ENCODE assay signal across 14 cellular contexts in the genomic region with DNA sequence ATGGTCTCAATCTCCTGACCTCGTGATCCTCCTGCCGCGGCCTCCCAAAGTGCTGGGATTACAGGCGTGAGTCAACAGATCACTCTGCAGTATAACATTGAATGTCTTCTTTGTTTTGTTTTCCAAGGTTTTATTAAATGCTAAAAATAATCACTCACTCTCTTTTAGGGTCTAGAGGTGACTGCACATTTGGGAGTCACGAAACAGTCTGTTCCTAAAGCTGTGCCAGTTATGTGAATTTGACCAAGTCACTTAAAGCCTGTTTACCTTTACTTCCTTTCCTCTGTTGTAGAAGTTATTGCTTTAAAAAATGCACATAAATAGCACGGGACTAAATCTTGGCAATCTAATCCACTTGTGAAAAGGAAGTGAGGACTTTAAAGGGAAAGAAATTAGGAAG.
DNase-seq lines count a peak whose midpoint lies in the region; ATAC-seq and TF ChIP-seq lines count a peak whose summit lies in the region.
"Had no signal": no experiment of that assay in that cellular context is flagged by ENCODE, and none has a peak within 500 bp of the region (broad histone marks: within the 10 kb centered on the region; RNA-seq: fewer than 3 reads in every experiment).

No MANE protein-coding gene starts in this region.

- intact Hi-C loops in sciatic nerve (cut with DNase I) = no loop called here
- intact Hi-C loops in PC-3 (cut with micrococcal nuclease) = no loop called here

- H4K20me1 ChIP-seq in OCI-LY1 (ENCODE audit: insufficient read depth, low read length) (no peaks in the 10 kb centered on the region), PC-3 (ENCODE audit: low read length) (no peaks in the 10 kb centered on the region)

- ATAC-seq in sciatic nerve = peak; percentile 96
- no peak for ATAC-seq in activated T-cell treated with anti-CD3 and anti-CD28 coated beads, Interleukin-2, amount 50 U/mL, for 4 hours
- ATAC-seq in PC-3 = no peak
- ATAC-seq in GM18517 (IDR thresholded peaks at IDR 0.05; ENCODE audit: unreplicated experiment) = no peak
- ATAC-seq: A549, GM23338 had no signal

- TF ChIP-seq CTCF in OCI-LY1 (IDR thresholded peaks at IDR 0.05; ENCODE audit: low read length) (no peak), choroid plexus epithelial cell (conservative IDR thresholded peaks at IDR 0.05; ENCODE audit: low read depth, low read length) (no peak), fibroblast of mammary gland (conservative IDR thresholded peaks at IDR 0.05; ENCODE audit: control insufficient read depth, insufficient read depth, low read depth, low read length) (no peak), PC-3 (conservative IDR thresholded peaks at IDR 0.05; ENCODE audit: low read depth, low read length) (no peak)

- DNase-seq in choroid plexus epithelial cell (ENCODE audit: low read depth) (peak; percentile 58), fibroblast of mammary gland (ENCODE audit: low read depth) (peak; percentile 12), sciatic nerve (ENCODE audit: low spot score) (no peak), T-helper 2 cell (no peak), PC-3 (no peak)
- no peak for DNase-seq in activated T-cell treated with anti-CD3 and anti-CD28 coated beads, Interleukin-2, amount 50 U/mL, for 4 hours
- DNase-seq: Calu3, DMS 273 treated with DMSO at 0.1 percent for 48 hours, H7, IMR-90 had no signal

- H3K4me3 ChIP-seq in OCI-LY1 (ENCODE audit: low read depth, low read length, poor library complexity, severe bottlenecking) (no peak overlapping the region), choroid plexus epithelial cell (ENCODE audit: low read depth, low read length) (no peak overlapping the region), fibroblast of mammary gland (ENCODE audit: control insufficient read depth, low read depth, low read length) (no peak overlapping the region), PC-3 (ENCODE audit: low read length) (no peak overlapping the region)
- H3K4me3 ChIP-seq: A549, GM23338 had no signal

- peaks cover 22% of the 10 kb centered on the region for H3K4me1 Mint-ChIP-seq in activated T-cell treated with anti-CD3 and anti-CD28 coated beads, Interleukin-2, amount 50 U/mL, for 4 hours (ENCODE audit: low read depth)
- H3K4me1 Mint-ChIP-seq: GM23338 had no signal

- H3K79me2 ChIP-seq in OCI-LY1 (ENCODE audit: insufficient read depth, low read length) (no peaks in the 10 kb centered on the region), PC-3 (ENCODE audit: low read length) (no peaks in the 10 kb centered on the region)

- H3K27ac ChIP-seq in OCI-LY1 (ENCODE audit: low read depth, low read length, poor library complexity, severe bottlenecking) (no peak overlapping the region), PC-3 (ENCODE audit: low read length) (no peak overlapping the region)
- H3K27ac ChIP-seq: A549 had no signal

- H3K9me2 ChIP-seq in OCI-LY1 (ENCODE audit: low read depth, low read length) (no peaks in the 10 kb centered on the region), PC-3 (replicated peaks; ENCODE audit: low read length) (no peaks in the 10 kb centered on the region)

- H3K27me3 ChIP-seq in OCI-LY1 (ENCODE audit: insufficient read depth, low read length) (no peaks in the 10 kb centered on the region), PC-3 (ENCODE audit: low read length) (no peaks in the 10 kb centered on the region)

- no TSS peak for BruUV-seq in PC-3 (replicated peaks; lab: Mats Ljungman, UMichigan)

- no peak overlapping the region for H3K4me2 ChIP-seq in OCI-LY1 (ENCODE audit: low read length)
- no peak overlapping the region for H3K4me2 ChIP-seq in PC-3 (ENCODE audit: low read length)
- H3K4me2 ChIP-seq: A549, GM23338 had no signal

- 0 out of 2 replicates have a peak, but pooled peaks cover 5% of the 10 kb centered on the region for H3K9me3 ChIP-seq in OCI-LY1 (ENCODE audit: low read length)
- H3K9me3 ChIP-seq in PC-3 (ENCODE audit: low read length) = no peaks in the 10 kb centered on the region
- H3K9me3 ChIP-seq: A549 had no signal

- CTCF ChIA-PET in PC-3 (lab: Charles Lee) = no interaction called here

- no peak overlapping the region for H3K4me3 Mint-ChIP-seq in activated T-cell treated with anti-CD3 and anti-CD28 coated beads, Interleukin-2, amount 50 U/mL, for 4 hours
- H3K4me3 Mint-ChIP-seq: GM23338 had no signal

- H2AFZ ChIP-seq in OCI-LY1 (ENCODE audit: low read length) (peak overlapping the region; percentile 26; the same call in 1 of the 2 replicates), PC-3 (ENCODE audit: low read length) (no peak overlapping the region)
- H2AFZ ChIP-seq: GM23338 had no signal

- H3K9me3 Mint-ChIP-seq in activated T-cell treated with anti-CD3 and anti-CD28 coated beads, Interleukin-2, amount 50 U/mL, for 4 hours = peaks cover 20% of the 10 kb centered on the region
- H3K9me3 Mint-ChIP-seq: GM23338 had no signal

- no peaks in the 10 kb centered on the region for H3K27me3 Mint-ChIP-seq in activated T-cell treated with anti-CD3 and anti-CD28 coated beads, Interleukin-2, amount 50 U/mL, for 4 hours (ENCODE audit: low read depth)

- no peak overlapping the region for H3K9ac ChIP-seq in OCI-LY1 (ENCODE audit: low read length)
- no peak overlapping the region for H3K9ac ChIP-seq in PC-3 (ENCODE audit: low read length)

- H3K36me3 ChIP-seq in OCI-LY1 (ENCODE audit: insufficient read depth, low read length) = no peaks in the 10 kb centered on the region; the same call in 1 of the 2 replicates
- H3K36me3 ChIP-seq in PC-3 (ENCODE audit: low read depth, low read length) = no peaks in the 10 kb centered on the region

- H3K4me1 ChIP-seq in OCI-LY1 (ENCODE audit: insufficient read depth, low read length, severe bottlenecking) (peaks cover 25% of the 10 kb centered on the region), PC-3 (ENCODE audit: insufficient read depth, low read length) (no peaks in the 10 kb centered on the region)
- H3K4me1 ChIP-seq: A549 had no signal

- POLR2A ChIA-PET in PC-3 (lab: Charles Lee; ENCODE audit: unreplicated experiment) = no interaction called here

- no peaks in the 10 kb centered on the region for H3K36me3 Mint-ChIP-seq in activated T-cell treated with anti-CD3 and anti-CD28 coated beads, Interleukin-2, amount 50 U/mL, for 4 hours (ENCODE audit: insufficient read depth)

- H3F3A ChIP-seq in OCI-LY1 (ENCODE audit: insufficient read depth, low read length) (no peaks in the 10 kb centered on the region), PC-3 (ENCODE audit: low read length, unreplicated experiment) (no peaks in the 10 kb centered on the region)

Comparison
In these comparisons a context has a peak if more than half of its experiments do, and no peak if none do; other contexts are left out.
1. DNase-seq: peak in choroid plexus epithelial cell (single experiment) and fibroblast of mammary gland (single experiment); none in sciatic nerve (single experiment), activated T-cell treated with anti-CD3 and anti-CD28 coated beads, Interleukin-2, amount 50 U/mL, for 4 hours (single experiment), T-helper 2 cell (0 of 5) and PC-3 (single experiment).